1 cellular context compared by ENCODE assay signal in the genomic region with DNA sequence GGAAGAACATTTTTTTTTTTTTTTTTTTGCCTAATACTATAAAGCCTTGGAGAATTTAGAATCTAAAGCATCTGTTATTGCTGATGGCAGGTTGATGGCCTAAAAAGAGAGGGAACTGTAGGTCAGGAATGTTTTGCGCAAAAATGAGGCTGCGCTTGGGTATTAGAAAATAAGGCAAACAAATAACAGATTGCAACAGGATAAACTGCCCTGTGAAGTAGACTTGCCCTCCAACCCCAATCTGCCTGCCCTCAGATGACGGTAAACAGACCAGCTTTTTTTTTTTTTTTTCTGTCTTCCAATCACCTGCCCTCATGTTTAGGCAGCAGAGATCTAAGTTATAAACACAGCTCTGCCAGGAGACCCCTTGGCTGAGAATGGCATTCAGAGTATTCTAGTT.
TF ChIP-seq lines count a peak whose summit lies in the region.

No MANE protein-coding gene starts in this region.

TF ChIP-seq in HepG2, 621 proteins besides CTCF, POLR2A, EP300 and RAD21 (continued from another document and continues in another):
- TF ChIP-seq, protein P1, sequence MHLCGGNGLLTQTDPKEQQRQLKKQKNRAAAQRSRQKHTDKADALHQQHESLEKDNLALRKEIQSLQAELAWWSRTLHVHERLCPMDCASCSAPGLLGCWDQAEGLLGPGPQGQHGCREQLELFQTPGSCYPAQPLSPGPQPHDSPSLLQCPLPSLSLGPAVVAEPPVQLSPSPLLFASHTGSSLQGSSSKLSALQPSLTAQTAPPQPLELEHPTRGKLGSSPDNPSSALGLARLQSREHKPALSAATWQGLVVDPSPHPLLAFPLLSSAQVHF (CRISPR knock-in tag; IDR thresholded peaks at IDR 0.05) = no peak
- TF ChIP-seq ZFP1 (CRISPR knock-in tag; IDR thresholded peaks at IDR 0.05) (peak; percentile 83), KMT2A (CRISPR knock-in tag; IDR thresholded peaks at IDR 0.05) (no peak; the same call in 1 of the 2 replicates), KDM3A (CRISPR knock-in tag; IDR thresholded peaks at IDR 0.05; ENCODE audit: low read depth) (peak; percentile 72; the same call in 1 of the 2 replicates), ZNF652 (CRISPR knock-in tag; IDR thresholded peaks at IDR 0.05; ENCODE audit: borderline replicate concordance, low read depth) (0 out of 2 replicates have a peak, but pooled peaks have one; percentile 21), TOPORS (CRISPR knock-in tag; IDR thresholded peaks at IDR 0.05) (no peak), ELF3 (CRISPR knock-in tag; IDR thresholded peaks at IDR 0.05) (peak; percentile 79), ZNF891 (CRISPR knock-in tag; IDR thresholded peaks at IDR 0.05) (no peak), ETV5 (CRISPR knock-in tag; IDR thresholded peaks at IDR 0.05; ENCODE audit: borderline replicate concordance) (peak; percentile 74; the same call in 1 of the 2 replicates), ZNF460 (CRISPR knock-in tag; IDR thresholded peaks at IDR 0.05; ENCODE audit: borderline replicate concordance) (peak; percentile 47; the same call in 1 of the 2 replicates), TBP (CRISPR knock-in tag; IDR thresholded peaks at IDR 0.05) (no peak), ZNF224 (CRISPR knock-in tag; IDR thresholded peaks at IDR 0.05) (no peak), ZFP36 (IDR thresholded peaks at IDR 0.05; ENCODE audit: borderline replicate concordance, low read depth, low read length, partially characterized antibody) (no peak), SATB2 (CRISPR knock-in tag; IDR thresholded peaks at IDR 0.05) (peak; percentile 87), ZNF569 (CRISPR knock-in tag; IDR thresholded peaks at IDR 0.05; ENCODE audit: borderline replicate concordance) (no peak), REPIN1 (CRISPR knock-in tag; IDR thresholded peaks at IDR 0.05; ENCODE audit: borderline replicate concordance, low read depth) (no peak), CENPX (CRISPR knock-in tag; IDR thresholded peaks at IDR 0.05) (no peak), PHF5A (CRISPR knock-in tag; IDR thresholded peaks at IDR 0.05; ENCODE audit: low read depth, unreplicated experiment) (no peak), ZNF383 (CRISPR knock-in tag; IDR thresholded peaks at IDR 0.05; ENCODE audit: borderline replicate concordance) (no peak; the same call in 1 of the 2 replicates), NFIB (CRISPR knock-in tag; IDR thresholded peaks at IDR 0.05; ENCODE audit: borderline replicate concordance) (no peak)
- TF ChIP-seq, protein P2, sequence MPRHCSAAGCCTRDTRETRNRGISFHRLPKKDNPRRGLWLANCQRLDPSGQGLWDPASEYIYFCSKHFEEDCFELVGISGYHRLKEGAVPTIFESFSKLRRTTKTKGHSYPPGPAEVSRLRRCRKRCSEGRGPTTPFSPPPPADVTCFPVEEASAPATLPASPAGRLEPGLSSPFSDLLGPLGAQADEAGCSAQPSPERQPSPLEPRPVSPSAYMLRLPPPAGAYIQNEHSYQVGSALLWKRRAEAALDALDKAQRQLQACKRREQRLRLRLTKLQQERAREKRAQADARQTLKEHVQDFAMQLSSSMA (CRISPR knock-in tag; IDR thresholded peaks at IDR 0.05) = no peak
- TF ChIP-seq, protein P3, sequence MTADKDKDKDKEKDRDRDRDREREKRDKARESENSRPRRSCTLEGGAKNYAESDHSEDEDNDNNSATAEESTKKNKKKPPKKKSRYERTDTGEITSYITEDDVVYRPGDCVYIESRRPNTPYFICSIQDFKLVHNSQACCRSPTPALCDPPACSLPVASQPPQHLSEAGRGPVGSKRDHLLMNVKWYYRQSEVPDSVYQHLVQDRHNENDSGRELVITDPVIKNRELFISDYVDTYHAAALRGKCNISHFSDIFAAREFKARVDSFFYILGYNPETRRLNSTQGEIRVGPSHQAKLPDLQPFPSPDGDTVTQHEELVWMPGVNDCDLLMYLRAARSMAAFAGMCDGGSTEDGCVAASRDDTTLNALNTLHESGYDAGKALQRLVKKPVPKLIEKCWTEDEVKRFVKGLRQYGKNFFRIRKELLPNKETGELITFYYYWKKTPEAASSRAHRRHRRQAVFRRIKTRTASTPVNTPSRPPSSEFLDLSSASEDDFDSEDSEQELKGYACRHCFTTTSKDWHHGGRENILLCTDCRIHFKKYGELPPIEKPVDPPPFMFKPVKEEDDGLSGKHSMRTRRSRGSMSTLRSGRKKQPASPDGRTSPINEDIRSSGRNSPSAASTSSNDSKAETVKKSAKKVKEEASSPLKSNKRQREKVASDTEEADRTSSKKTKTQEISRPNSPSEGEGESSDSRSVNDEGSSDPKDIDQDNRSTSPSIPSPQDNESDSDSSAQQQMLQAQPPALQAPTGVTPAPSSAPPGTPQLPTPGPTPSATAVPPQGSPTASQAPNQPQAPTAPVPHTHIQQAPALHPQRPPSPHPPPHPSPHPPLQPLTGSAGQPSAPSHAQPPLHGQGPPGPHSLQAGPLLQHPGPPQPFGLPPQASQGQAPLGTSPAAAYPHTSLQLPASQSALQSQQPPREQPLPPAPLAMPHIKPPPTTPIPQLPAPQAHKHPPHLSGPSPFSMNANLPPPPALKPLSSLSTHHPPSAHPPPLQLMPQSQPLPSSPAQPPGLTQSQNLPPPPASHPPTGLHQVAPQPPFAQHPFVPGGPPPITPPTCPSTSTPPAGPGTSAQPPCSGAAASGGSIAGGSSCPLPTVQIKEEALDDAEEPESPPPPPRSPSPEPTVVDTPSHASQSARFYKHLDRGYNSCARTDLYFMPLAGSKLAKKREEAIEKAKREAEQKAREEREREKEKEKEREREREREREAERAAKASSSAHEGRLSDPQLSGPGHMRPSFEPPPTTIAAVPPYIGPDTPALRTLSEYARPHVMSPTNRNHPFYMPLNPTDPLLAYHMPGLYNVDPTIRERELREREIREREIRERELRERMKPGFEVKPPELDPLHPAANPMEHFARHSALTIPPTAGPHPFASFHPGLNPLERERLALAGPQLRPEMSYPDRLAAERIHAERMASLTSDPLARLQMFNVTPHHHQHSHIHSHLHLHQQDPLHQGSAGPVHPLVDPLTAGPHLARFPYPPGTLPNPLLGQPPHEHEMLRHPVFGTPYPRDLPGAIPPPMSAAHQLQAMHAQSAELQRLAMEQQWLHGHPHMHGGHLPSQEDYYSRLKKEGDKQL (CRISPR knock-in tag; IDR thresholded peaks at IDR 0.05; ENCODE audit: low read depth) = peak; percentile 96
- TF ChIP-seq, protein P4, sequence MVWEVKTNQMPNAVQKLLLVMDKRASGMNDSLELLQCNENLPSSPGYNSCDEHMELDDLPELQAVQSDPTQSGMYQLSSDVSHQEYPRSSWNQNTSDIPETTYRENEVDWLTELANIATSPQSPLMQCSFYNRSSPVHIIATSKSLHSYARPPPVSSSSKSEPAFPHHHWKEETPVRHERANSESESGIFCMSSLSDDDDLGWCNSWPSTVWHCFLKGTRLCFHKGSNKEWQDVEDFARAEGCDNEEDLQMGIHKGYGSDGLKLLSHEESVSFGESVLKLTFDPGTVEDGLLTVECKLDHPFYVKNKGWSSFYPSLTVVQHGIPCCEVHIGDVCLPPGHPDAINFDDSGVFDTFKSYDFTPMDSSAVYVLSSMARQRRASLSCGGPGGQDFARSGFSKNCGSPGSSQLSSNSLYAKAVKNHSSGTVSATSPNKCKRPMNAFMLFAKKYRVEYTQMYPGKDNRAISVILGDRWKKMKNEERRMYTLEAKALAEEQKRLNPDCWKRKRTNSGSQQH (CRISPR knock-in tag; IDR thresholded peaks at IDR 0.05; ENCODE audit: low read depth) = no peak
- TF ChIP-seq, protein P5, sequence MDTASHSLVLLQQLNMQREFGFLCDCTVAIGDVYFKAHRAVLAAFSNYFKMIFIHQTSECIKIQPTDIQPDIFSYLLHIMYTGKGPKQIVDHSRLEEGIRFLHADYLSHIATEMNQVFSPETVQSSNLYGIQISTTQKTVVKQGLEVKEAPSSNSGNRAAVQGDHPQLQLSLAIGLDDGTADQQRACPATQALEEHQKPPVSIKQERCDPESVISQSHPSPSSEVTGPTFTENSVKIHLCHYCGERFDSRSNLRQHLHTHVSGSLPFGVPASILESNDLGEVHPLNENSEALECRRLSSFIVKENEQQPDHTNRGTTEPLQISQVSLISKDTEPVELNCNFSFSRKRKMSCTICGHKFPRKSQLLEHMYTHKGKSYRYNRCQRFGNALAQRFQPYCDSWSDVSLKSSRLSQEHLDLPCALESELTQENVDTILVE (CRISPR knock-in tag; IDR thresholded peaks at IDR 0.05) = peak; percentile 86
- TF ChIP-seq, protein P6, sequence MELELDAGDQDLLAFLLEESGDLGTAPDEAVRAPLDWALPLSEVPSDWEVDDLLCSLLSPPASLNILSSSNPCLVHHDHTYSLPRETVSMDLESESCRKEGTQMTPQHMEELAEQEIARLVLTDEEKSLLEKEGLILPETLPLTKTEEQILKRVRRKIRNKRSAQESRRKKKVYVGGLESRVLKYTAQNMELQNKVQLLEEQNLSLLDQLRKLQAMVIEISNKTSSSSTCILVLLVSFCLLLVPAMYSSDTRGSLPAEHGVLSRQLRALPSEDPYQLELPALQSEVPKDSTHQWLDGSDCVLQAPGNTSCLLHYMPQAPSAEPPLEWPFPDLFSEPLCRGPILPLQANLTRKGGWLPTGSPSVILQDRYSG (CRISPR knock-in tag; IDR thresholded peaks at IDR 0.05) = no peak
- TF ChIP-seq, protein P7, sequence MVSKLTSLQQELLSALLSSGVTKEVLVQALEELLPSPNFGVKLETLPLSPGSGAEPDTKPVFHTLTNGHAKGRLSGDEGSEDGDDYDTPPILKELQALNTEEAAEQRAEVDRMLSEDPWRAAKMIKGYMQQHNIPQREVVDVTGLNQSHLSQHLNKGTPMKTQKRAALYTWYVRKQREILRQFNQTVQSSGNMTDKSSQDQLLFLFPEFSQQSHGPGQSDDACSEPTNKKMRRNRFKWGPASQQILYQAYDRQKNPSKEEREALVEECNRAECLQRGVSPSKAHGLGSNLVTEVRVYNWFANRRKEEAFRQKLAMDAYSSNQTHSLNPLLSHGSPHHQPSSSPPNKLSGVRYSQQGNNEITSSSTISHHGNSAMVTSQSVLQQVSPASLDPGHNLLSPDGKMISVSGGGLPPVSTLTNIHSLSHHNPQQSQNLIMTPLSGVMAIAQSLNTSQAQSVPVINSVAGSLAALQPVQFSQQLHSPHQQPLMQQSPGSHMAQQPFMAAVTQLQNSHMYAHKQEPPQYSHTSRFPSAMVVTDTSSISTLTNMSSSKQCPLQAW (CRISPR knock-in tag; IDR thresholded peaks at IDR 0.05) = peak; percentile 80; the same call in 1 of the 2 replicates
- TF ChIP-seq, protein P8, sequence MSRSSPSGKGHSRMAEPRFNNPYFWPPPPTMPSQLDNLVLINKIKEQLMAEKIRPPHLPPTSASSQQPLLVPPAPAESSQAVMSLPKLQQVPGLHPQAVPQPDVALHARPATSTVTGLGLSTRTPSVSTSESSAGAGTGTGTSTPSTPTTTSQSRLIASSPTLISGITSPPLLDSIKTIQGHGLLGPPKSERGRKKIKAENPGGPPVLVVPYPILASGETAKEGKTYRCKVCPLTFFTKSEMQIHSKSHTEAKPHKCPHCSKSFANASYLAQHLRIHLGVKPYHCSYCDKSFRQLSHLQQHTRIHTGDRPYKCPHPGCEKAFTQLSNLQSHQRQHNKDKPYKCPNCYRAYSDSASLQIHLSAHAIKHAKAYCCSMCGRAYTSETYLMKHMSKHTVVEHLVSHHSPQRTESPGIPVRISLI (CRISPR knock-in tag; IDR thresholded peaks at IDR 0.05; ENCODE audit: borderline replicate concordance) = peak; percentile 100
- TF ChIP-seq, protein P9, sequence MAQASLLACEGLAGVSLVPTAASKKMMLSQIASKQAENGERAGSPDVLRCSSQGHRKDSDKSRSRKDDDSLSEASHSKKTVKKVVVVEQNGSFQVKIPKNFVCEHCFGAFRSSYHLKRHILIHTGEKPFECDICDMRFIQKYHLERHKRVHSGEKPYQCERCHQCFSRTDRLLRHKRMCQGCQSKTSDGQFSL (CRISPR knock-in tag; IDR thresholded peaks at IDR 0.05) = no peak
- TF ChIP-seq, protein P10, sequence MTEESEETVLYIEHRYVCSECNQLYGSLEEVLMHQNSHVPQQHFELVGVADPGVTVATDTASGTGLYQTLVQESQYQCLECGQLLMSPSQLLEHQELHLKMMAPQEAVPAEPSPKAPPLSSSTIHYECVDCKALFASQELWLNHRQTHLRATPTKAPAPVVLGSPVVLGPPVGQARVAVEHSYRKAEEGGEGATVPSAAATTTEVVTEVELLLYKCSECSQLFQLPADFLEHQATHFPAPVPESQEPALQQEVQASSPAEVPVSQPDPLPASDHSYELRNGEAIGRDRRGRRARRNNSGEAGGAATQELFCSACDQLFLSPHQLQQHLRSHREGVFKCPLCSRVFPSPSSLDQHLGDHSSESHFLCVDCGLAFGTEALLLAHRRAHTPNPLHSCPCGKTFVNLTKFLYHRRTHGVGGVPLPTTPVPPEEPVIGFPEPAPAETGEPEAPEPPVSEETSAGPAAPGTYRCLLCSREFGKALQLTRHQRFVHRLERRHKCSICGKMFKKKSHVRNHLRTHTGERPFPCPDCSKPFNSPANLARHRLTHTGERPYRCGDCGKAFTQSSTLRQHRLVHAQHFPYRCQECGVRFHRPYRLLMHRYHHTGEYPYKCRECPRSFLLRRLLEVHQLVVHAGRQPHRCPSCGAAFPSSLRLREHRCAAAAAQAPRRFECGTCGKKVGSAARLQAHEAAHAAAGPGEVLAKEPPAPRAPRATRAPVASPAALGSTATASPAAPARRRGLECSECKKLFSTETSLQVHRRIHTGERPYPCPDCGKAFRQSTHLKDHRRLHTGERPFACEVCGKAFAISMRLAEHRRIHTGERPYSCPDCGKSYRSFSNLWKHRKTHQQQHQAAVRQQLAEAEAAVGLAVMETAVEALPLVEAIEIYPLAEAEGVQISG (CRISPR knock-in tag; IDR thresholded peaks at IDR 0.05) = peak; percentile 68
- TF ChIP-seq, protein P11, sequence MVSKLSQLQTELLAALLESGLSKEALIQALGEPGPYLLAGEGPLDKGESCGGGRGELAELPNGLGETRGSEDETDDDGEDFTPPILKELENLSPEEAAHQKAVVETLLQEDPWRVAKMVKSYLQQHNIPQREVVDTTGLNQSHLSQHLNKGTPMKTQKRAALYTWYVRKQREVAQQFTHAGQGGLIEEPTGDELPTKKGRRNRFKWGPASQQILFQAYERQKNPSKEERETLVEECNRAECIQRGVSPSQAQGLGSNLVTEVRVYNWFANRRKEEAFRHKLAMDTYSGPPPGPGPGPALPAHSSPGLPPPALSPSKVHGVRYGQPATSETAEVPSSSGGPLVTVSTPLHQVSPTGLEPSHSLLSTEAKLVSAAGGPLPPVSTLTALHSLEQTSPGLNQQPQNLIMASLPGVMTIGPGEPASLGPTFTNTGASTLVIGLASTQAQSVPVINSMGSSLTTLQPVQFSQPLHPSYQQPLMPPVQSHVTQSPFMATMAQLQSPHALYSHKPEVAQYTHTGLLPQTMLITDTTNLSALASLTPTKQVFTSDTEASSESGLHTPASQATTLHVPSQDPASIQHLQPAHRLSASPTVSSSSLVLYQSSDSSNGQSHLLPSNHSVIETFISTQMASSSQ (IDR thresholded peaks at IDR 0.05; ENCODE audit: low read depth) = peak; percentile 63; the same call in 1 of the 2 replicates
- TF ChIP-seq, protein P11 (CRISPR knock-in tag; IDR thresholded peaks at IDR 0.05; ENCODE audit: borderline replicate concordance) = peak; percentile 60; the same call in 1 of the 2 replicates
